Comparison of ENCODE assay signal across 9 cellular contexts in the genomic region with DNA sequence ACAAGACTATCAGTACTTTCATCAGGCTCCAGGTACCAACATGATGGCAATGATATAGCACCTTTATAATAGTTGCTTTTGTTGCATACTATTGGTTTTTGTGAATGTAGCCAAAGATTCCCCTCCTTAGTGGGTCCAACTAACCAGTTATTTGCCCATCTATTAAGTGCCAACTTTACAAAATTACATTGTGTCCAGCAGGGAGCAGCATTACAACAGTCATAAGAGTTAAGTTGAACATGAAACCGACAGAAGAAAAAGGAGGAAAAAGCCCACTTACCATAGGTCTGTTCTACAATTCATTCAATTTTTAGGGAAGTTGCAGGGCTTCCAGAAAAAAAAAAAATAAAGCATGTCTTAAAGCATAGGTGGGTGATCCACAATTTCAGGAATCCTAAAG. TPM values are rescaled to one million over a fixed set of nuclear protein-coding genes. Genes with fewer than 3 reads are reported as not detected.
DNase-seq lines count a peak whose midpoint lies in the region; ATAC-seq and TF ChIP-seq lines count a peak whose summit lies in the region.
"Had no signal": no experiment of that assay in that cellular context is flagged by ENCODE, and none has a peak within 500 bp of the region (broad histone marks: within the 10 kb centered on the region; RNA-seq: fewer than 3 reads in every experiment).

No MANE protein-coding gene starts in this region.

- H3K27ac Mint-ChIP-seq in activated CD8-positive, alpha-beta memory T cell treated with anti-CD3 and anti-CD28 coated beads, Interleukin-2, amount 10 ng/mL, durations not matched to agents 7 days and 5 days: no peak overlapping the region

- H3K36me3 Mint-ChIP-seq in activated CD8-positive, alpha-beta memory T cell treated with anti-CD3 and anti-CD28 coated beads, Interleukin-2, amount 10 ng/mL, durations not matched to agents 7 days and 5 days: peaks cover 8% of the 10 kb centered on the region

- DNase-seq in EH (ENCODE audit: low read depth): peak; percentile 65
- peak; percentile 8 for DNase-seq in SK-N-SH
- peak; percentile 13 for DNase-seq in iPS-NIHi11 (ENCODE audit: low spot score)
- DNase-seq in activated CD8-positive, alpha-beta memory T cell treated with anti-CD3 and anti-CD28 coated beads, Interleukin-2, amount 10 ng/mL, durations not matched to agents 7 days and 5 days: no peak

- no peaks in the 10 kb centered on the region for H3F3A ChIP-seq in SK-N-SH (replicated peaks; ENCODE audit: insufficient read depth)

- no peak overlapping the region for H3K4me3 Mint-ChIP-seq in activated CD8-positive, alpha-beta memory T cell treated with anti-CD3 and anti-CD28 coated beads, Interleukin-2, amount 10 ng/mL, durations not matched to agents 7 days and 5 days

- no peaks in the 10 kb centered on the region for H3K9me2 ChIP-seq in SK-N-SH

- no peaks in the 10 kb centered on the region for H4K20me1 ChIP-seq in SK-N-SH (ENCODE audit: insufficient read depth)

- no peak overlapping the region for H3K9ac ChIP-seq in SK-N-SH
- H3K9ac ChIP-seq: parathyroid adenoma had no signal

- H3K79me2 ChIP-seq in SK-N-SH (ENCODE audit: insufficient read depth): peaks cover 3% of the 10 kb centered on the region; the same call in 1 of the 2 replicates
- H3K79me2 ChIP-seq: parathyroid adenoma had no signal

- ATAC-seq in HG03139 (IDR thresholded peaks at IDR 0.05; ENCODE audit: unreplicated experiment) (peak; percentile 61), HG03571 (IDR thresholded peaks at IDR 0.05; ENCODE audit: unreplicated experiment) (no peak), HG03045 (IDR thresholded peaks at IDR 0.05; ENCODE audit: unreplicated experiment) (no peak), GM19452 (IDR thresholded peaks at IDR 0.05; ENCODE audit: unreplicated experiment) (no peak)
- ATAC-seq in activated CD8-positive, alpha-beta memory T cell treated with anti-CD3 and anti-CD28 coated beads, Interleukin-2, amount 10 ng/mL, durations not matched to agents 7 days and 5 days: no peak

- CTCF ChIA-PET in SK-N-SH (lab: Yijun Ruan, JAX): no interaction called here
- CTCF ChIA-PET in activated CD8-positive, alpha-beta memory T cell treated with anti-CD3 and anti-CD28 coated beads, Interleukin-2, amount 10 ng/mL, durations not matched to agents 7 days and 5 days (lab: Charles Lee): no interaction called here

- H3K27me3 ChIP-seq in SK-N-SH (ENCODE audit: insufficient read depth): no peaks in the 10 kb centered on the region

- H3K9me3 Mint-ChIP-seq in activated CD8-positive, alpha-beta memory T cell treated with anti-CD3 and anti-CD28 coated beads, Interleukin-2, amount 10 ng/mL, durations not matched to agents 7 days and 5 days (ENCODE audit: low read depth): no peaks in the 10 kb centered on the region

- peaks cover 0 to 5% of the 10 kb centered on the region in 2 experiments for H3K36me3 ChIP-seq in SK-N-SH (replicated peaks in 1 of 2; ENCODE audit: control insufficient read depth in 1 of 2, insufficient read depth in 2 of 2, low read length in 1 of 2)

- 71% methylated on average over 1 of the region's 1 CpG for WGBS in SK-N-SH (ENCODE audit: low lambda C conversion rate)

- TF ChIP-seq CTCF in SK-N-SH (IDR thresholded peaks at IDR 0.05): peak; percentile 67

- H3K9me3 ChIP-seq in SK-N-SH: no peaks in the 10 kb centered on the region; the same call in 1 of the 2 replicates

- H2AFZ ChIP-seq in SK-N-SH (ENCODE audit: low read depth): no peak overlapping the region
- H2AFZ ChIP-seq: parathyroid adenoma had no signal

- no peak for TF ChIP-seq EP300 in SK-N-SH (IDR thresholded peaks at IDR 0.05; ENCODE audit: borderline replicate concordance in 1 of 2, low read depth in 1 of 2, low read length in 1 of 2)

- H3K4me1 Mint-ChIP-seq in activated CD8-positive, alpha-beta memory T cell treated with anti-CD3 and anti-CD28 coated beads, Interleukin-2, amount 10 ng/mL, durations not matched to agents 7 days and 5 days: peaks cover 4% of the 10 kb centered on the region

- no peaks in the 10 kb centered on the region; a peak in 1 of 4 replicates for H3K4me1 ChIP-seq in SK-N-SH (ENCODE audit: control insufficient read depth in 1 of 2, insufficient read depth in 2 of 2, low read depth in 1 of 2, low read length in 1 of 2)
- H3K4me1 ChIP-seq: parathyroid adenoma had no signal

- no peak overlapping the region for H3K27ac ChIP-seq in SK-N-SH (ENCODE audit: low read depth in 2 of 2, low read length in 1 of 2)
- H3K27ac ChIP-seq: parathyroid adenoma had no signal

- H3K27me3 Mint-ChIP-seq in activated CD8-positive, alpha-beta memory T cell treated with anti-CD3 and anti-CD28 coated beads, Interleukin-2, amount 10 ng/mL, durations not matched to agents 7 days and 5 days: no peaks in the 10 kb centered on the region

- H3K4me2 ChIP-seq in SK-N-SH: no peak overlapping the region

- POLR2A ChIA-PET in SK-N-SH (lab: Yijun Ruan, JAX): no interaction called here

- TF ChIP-seq RAD21 in SK-N-SH (IDR thresholded peaks at IDR 0.05; ENCODE audit: low read length): peak; percentile 61

- no peak overlapping the region; a peak in 1 of 4 replicates for H3K4me3 ChIP-seq in SK-N-SH (ENCODE audit: low read depth in 2 of 2, low read length in 1 of 2)

TF ChIP-seq in SK-N-SH, 30 proteins besides CTCF, POLR2A, EP300 and RAD21:
- TF ChIP-seq SMC3 (IDR thresholded peaks at IDR 0.05; ENCODE audit: low read depth, low read length): peak; percentile 33; the same call in 1 of the 2 replicates
- TF ChIP-seq TCF12 (IDR thresholded peaks at IDR 0.05): no peak
- no peak for TF ChIP-seq NRF1 (IDR thresholded peaks at IDR 0.05; ENCODE audit: low read depth, low read length)
- no peak for TF ChIP-seq MXI1 (IDR thresholded peaks at IDR 0.05; ENCODE audit: low read depth, low read length)

RNA-seq across cellular contexts. Expression of gene IMMP1L, which starts 21.6 kb away (rescaled TPM):
- polyA plus RNA-seq in SK-N-SH (2012; rRNA removed): 29.2 and 40.9 TPM in 2 replicates
- 38.6 and 83.3 TPM in 2 replicates for polyA plus RNA-seq in SK-N-SH (2012; cell fraction: cytosol; rRNA removed)
- polyA plus RNA-seq in SK-N-SH (2012; cell fraction: nucleus; rRNA removed): 14.3 and 18.7 TPM in 2 replicates
- total RNA-seq in activated CD8-positive, alpha-beta memory T cell treated with anti-CD3 and anti-CD28 coated beads, Interleukin-2, amount 10 ng/mL, durations not matched to agents 7 days and 5 days: 10 to 100 TPM; 15.2 to 19.9 TPM

RNA-seq across cellular contexts. Expression of gene ELP4, which starts 21.7 kb away (rescaled TPM):
- polyA plus RNA-seq in SK-N-SH (2012; rRNA removed): 7.0 and 8.3 TPM in 2 replicates
- polyA plus RNA-seq in SK-N-SH (2012; cell fraction: cytosol; rRNA removed): 9.2 and 10.5 TPM in 2 replicates
- 5.4 and 6.4 TPM in 2 replicates for polyA plus RNA-seq in SK-N-SH (2012; cell fraction: nucleus; rRNA removed)
- 10 to 100 TPM; 20.7 to 23.7 TPM for total RNA-seq in activated CD8-positive, alpha-beta memory T cell treated with anti-CD3 and anti-CD28 coated beads, Interleukin-2, amount 10 ng/mL, durations not matched to agents 7 days and 5 days
